ENCODE assay signal across 20 cellular contexts in the genomic region with DNA sequence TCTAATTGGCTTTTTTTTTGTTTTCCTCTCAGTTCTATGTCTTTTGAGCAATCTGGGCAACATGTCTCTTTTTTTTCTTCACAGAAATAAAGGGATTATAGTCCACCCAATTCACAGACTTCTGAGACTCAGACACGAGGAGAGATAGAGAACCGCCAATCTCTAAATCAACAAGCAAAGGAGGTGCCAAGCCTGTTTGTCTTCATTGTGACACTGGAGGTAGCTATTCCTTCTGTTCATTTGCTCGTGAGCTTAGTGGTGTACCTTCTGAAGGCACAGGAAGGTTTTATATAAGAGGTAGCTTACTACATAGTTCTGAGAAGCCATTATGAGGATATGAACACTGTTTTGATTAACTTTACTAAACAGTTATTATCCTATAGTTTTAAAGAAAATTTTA. TPM values are rescaled to one million over a fixed set of nuclear protein-coding genes. Genes with fewer than 3 reads are reported as not detected.
A peak's percentile ranks its signal among the peaks of the same experiment; 100 is the strongest.
DNase-seq lines count a peak whose midpoint lies in the region; ATAC-seq and TF ChIP-seq lines count a peak whose summit lies in the region.
"Had no signal": no experiment of that assay in that cellular context is flagged by ENCODE, and none has a peak within 500 bp of the region (broad histone marks: within the 10 kb centered on the region; RNA-seq: fewer than 3 reads in every experiment).

No MANE protein-coding gene starts in this region.

- H3K79me2 ChIP-seq in GM23338 (replicated peaks; ENCODE audit: insufficient read depth), result no peaks in the 10 kb centered on the region

- ATAC-seq in GM23338 (no peak), upper lobe of right lung (no peak), GM18498 (IDR thresholded peaks at IDR 0.05; ENCODE audit: unreplicated experiment) (no peak), HG02571 (IDR thresholded peaks at IDR 0.05; ENCODE audit: unreplicated experiment) (no peak)
- ATAC-seq: HCT116 had no signal

- no peaks in the 10 kb centered on the region for H3F3A ChIP-seq in GM23338 (replicated peaks; ENCODE audit: low read depth)

- H3K36me3 ChIP-seq in breast epithelium, result no peaks in the 10 kb centered on the region
- H3K36me3 ChIP-seq in GM23338 (ENCODE audit: insufficient read depth), result no peaks in the 10 kb centered on the region; the same call in none of the 2 replicates
- H3K36me3 ChIP-seq in endodermal cell (ENCODE audit: control insufficient read depth, insufficient read depth, low read length), result peaks cover 21% of the 10 kb centered on the region
- H3K36me3 ChIP-seq in upper lobe of right lung, result no peaks in the 10 kb centered on the region
- H3K36me3 ChIP-seq: BE2C had no signal

- 0 out of 2 replicates have a peak overlapping the region, but pooled peaks have one; percentile 65 for H3K4me2 ChIP-seq in GM23338
- H3K4me2 ChIP-seq: KMS-11 had no signal

- intact Hi-C loops in breast epithelium (cut with DNase I; ENCODE audit: low total_unique reads), result no loop called here
- intact Hi-C loops in upper lobe of right lung (cut with DNase I), result no loop called here

- H3K9me3 Mint-ChIP-seq in GM23338, result no peaks in the 10 kb centered on the region; the same call in 2 of the 3 replicates
- H3K9me3 Mint-ChIP-seq in endodermal cell, result no peaks in the 10 kb centered on the region
- H3K9me3 Mint-ChIP-seq: CD4-positive, CD25-positive, alpha-beta regulatory T cell; HFFc6 had no signal

- no peaks in the 10 kb centered on the region for H3K9me2 ChIP-seq in GM23338 (ENCODE audit: insufficient read depth)

- no peaks in the 10 kb centered on the region; the same call in 2 of the 3 replicates for H3K36me3 Mint-ChIP-seq in GM23338 (ENCODE audit: low read depth)
- H3K36me3 Mint-ChIP-seq in endodermal cell (ENCODE audit: low read depth), result peaks cover 18% of the 10 kb centered on the region

- H3K27ac ChIP-seq in breast epithelium (no peak overlapping the region), GM23338 (ENCODE audit: low read depth) (no peak overlapping the region), endodermal cell (ENCODE audit: low read depth, low read length) (no peak overlapping the region), upper lobe of right lung (no peak overlapping the region)
- H3K27ac ChIP-seq: GM23248, HL-60, KMS-11 had no signal

- no peak for TF ChIP-seq CTCF in breast epithelium (IDR thresholded peaks at IDR 0.05)
- no peak for TF ChIP-seq CTCF in GM23338 (conservative IDR thresholded peaks at IDR 0.05; ENCODE audit: low read depth in 2 of 2)
- TF ChIP-seq CTCF in endodermal cell (conservative IDR thresholded peaks at IDR 0.05), result no peak
- no peak for TF ChIP-seq CTCF in upper lobe of right lung (IDR thresholded peaks at IDR 0.05)

- DNase-seq in T47D (ENCODE audit: low read depth in 1 of 2, low spot score in 1 of 2), result peak; percentile 29 to 69
- DNase-seq in breast epithelium (ENCODE audit: low spot score in 2 of 2), result no peak
- DNase-seq in GM23338 (ENCODE audit: low spot score), result no peak
- DNase-seq in endodermal cell, result peak; percentile 13
- no peak for DNase-seq in upper lobe of right lung
- DNase-seq: ACHN; BE2C; C1 segment of cervical spinal cord; CD4-positive, CD25-positive, alpha-beta regulatory T cell; DMS153; GDM1; GM23248; HFFc6 had no signal

- in situ Hi-C loops in T47D (cut with HindIII; ENCODE audit: low pct_unique_long_range_greater_than_20kb, low sequenced_read_pairs), result no loop called here

- H3K4me1 ChIP-seq in breast epithelium (no peaks in the 10 kb centered on the region), GM23338 (ENCODE audit: insufficient read depth) (peaks cover 25% of the 10 kb centered on the region), endodermal cell (ENCODE audit: control insufficient read depth, insufficient read depth, low read length) (no peaks in the 10 kb centered on the region), upper lobe of right lung (peaks cover 2% of the 10 kb centered on the region)
- H3K4me1 ChIP-seq: BE2C had no signal

- H3K4me1 Mint-ChIP-seq in GM23338 (peaks cover 41% of the 10 kb centered on the region), endodermal cell (peaks cover 28% of the 10 kb centered on the region)

- H3K9me3 ChIP-seq in breast epithelium, result no peaks in the 10 kb centered on the region
- no peaks in the 10 kb centered on the region for H3K9me3 ChIP-seq in endodermal cell (ENCODE audit: control insufficient read depth, low read length)
- no peaks in the 10 kb centered on the region for H3K9me3 ChIP-seq in upper lobe of right lung
- H3K9me3 ChIP-seq: BE2C had no signal

- no peaks in the 10 kb centered on the region for H4K20me1 ChIP-seq in GM23338 (replicated peaks; ENCODE audit: insufficient read depth)

- no peak for TF ChIP-seq POLR2A in breast epithelium (IDR thresholded peaks at IDR 0.05)

- H3K9ac ChIP-seq in endodermal cell (ENCODE audit: extremely low read depth, low read length, poor library complexity, severe bottlenecking), result no peak overlapping the region
- H3K9ac ChIP-seq: GM23248, KMS-11 had no signal

- H3K4me3 Mint-ChIP-seq in GM23338 (no peak overlapping the region), endodermal cell (no peak overlapping the region)
- H3K4me3 Mint-ChIP-seq: HFFc6 had no signal

- H3K27me3 Mint-ChIP-seq in GM23338 (ENCODE audit: insufficient read depth, low read depth, poor library complexity) (peaks cover 6% of the 10 kb centered on the region), endodermal cell (ENCODE audit: insufficient read depth) (peaks cover 11% of the 10 kb centered on the region)
- H3K27me3 Mint-ChIP-seq: CD4-positive, CD25-positive, alpha-beta regulatory T cell had no signal

- whole genome bisulfite sequencing in endodermal cell (ENCODE audit: insufficient coverage in 1 of 2, insufficient read length in 1 of 2), 2 experiments, result 72 to 88% methylated on average over 1 to 3 of the region's 3 CpGs

- no peak overlapping the region for H2AFZ ChIP-seq in GM23338
- H2AFZ ChIP-seq: GM23248 had no signal

- H3K4me3 ChIP-seq in breast epithelium, result no peak overlapping the region
- no peak overlapping the region for H3K4me3 ChIP-seq in GM23338
- no peak overlapping the region for H3K4me3 ChIP-seq in endodermal cell (ENCODE audit: low read length)
- H3K4me3 ChIP-seq in upper lobe of right lung, result no peak overlapping the region
- H3K4me3 ChIP-seq: GM23248 had no signal

- H3K27me3 ChIP-seq in breast epithelium (no peaks in the 10 kb centered on the region), GM23338 (ENCODE audit: insufficient read depth) (peaks cover 5% of the 10 kb centered on the region; the same call in 1 of the 2 replicates), endodermal cell (ENCODE audit: control insufficient read depth, insufficient read depth, low read length, poor library complexity, severe bottlenecking) (no peaks in the 10 kb centered on the region), upper lobe of right lung (no peaks in the 10 kb centered on the region)

- no peak overlapping the region for H3K27ac Mint-ChIP-seq in GM23338
- no peak overlapping the region for H3K27ac Mint-ChIP-seq in endodermal cell
- H3K27ac Mint-ChIP-seq: CD4-positive, CD25-positive, alpha-beta regulatory T cell; HFFc6 had no signal

TF ChIP-seq in GM23338, 12 proteins besides CTCF, POLR2A, EP300 and RAD21:
- TF ChIP-seq ETS1 (IDR thresholded peaks at IDR 0.05), result no peak

RNA-seq across cellular contexts. Expression of gene EPHB6, which starts 6.1 kb away (rescaled TPM):
- total RNA-seq in breast epithelium (10 to 100 TPM in 2 of 3 donors, 1 to 10 TPM in 1; 5.2 to 29.8 (median 29.6) TPM), endodermal cell (10 to 100 TPM; 33.2 to 36.9 TPM), upper lobe of right lung (12.8 TPM)
- 18.1 and 20.8 TPM in 2 replicates for total RNA-seq in GM23338 (2014; rRNA removed; shearing (Covaris generic))
- 27.5 and 33.2 TPM in 2 replicates for polyA plus RNA-seq in GM23338 (2016; fragmentation: Nextera tagmentation; extraction: Ambion mirVana)
- polyA plus RNA-seq in endodermal cell (2013, experiment 1 of 2), result 16.0 TPM
- polyA plus RNA-seq in endodermal cell (2013, experiment 2 of 2), result 14.1 TPM

RNA-seq across cellular contexts. Expression of gene TRPV6, which starts 24.6 kb away (rescaled TPM):
- total RNA-seq in breast epithelium (10 to 100 TPM in 2 of 3 donors, under 1 TPM in 1; under 0.01 to 19.8 (median 13.4) TPM), endodermal cell (1 to 10 TPM; 2.7 to 4.1 TPM), upper lobe of right lung (0.38 TPM)
- 0.43 and 0.80 TPM in 2 replicates for total RNA-seq in GM23338 (2014; rRNA removed; shearing (Covaris generic))
- 0.08 and 0.17 TPM in 2 replicates for polyA plus RNA-seq in GM23338 (2016; fragmentation: Nextera tagmentation; extraction: Ambion mirVana)
- polyA plus RNA-seq in endodermal cell (2013, experiment 1 of 2), result 0.28 TPM
- polyA plus RNA-seq in endodermal cell (2013, experiment 2 of 2), result 0.50 TPM
- total RNA-seq: CD4-positive, CD25-positive, alpha-beta regulatory T cell; Daoy; GM23248; HFFc6; HT1080 had no signal
- polyA plus RNA-seq: GM23248 had no signal

Comparison
In these comparisons a context has a peak if more than half of its experiments do, and no peak if none do; other contexts are left out.
1. DNase-seq: peak in T47D (2 of 2) and endodermal cell (single experiment); none in breast epithelium (0 of 2), GM23338 (single experiment) and upper lobe of right lung (single experiment).